In genomic region chr11:64789331-64790204, GRCh38 we compare ENCODE assay signal across 1 cellular context.
TF ChIP-seq lines count a peak whose summit lies in the region.

No MANE protein-coding gene starts in this region.

TF ChIP-seq in H1, 55 proteins besides CTCF, POLR2A, EP300 and RAD21:
- TF ChIP-seq SIX5 (IDR thresholded peaks at IDR 0.05; ENCODE audit: low read depth, low read length), result no peak
- no peak for TF ChIP-seq FOSL1 (IDR thresholded peaks at IDR 0.05; ENCODE audit: insufficient read depth, low read depth, low read length)
- no peak for TF ChIP-seq SAP30 (IDR thresholded peaks at IDR 0.05; ENCODE audit: insufficient read depth, insufficient replicate concordance, low read length)
- no peak for TF ChIP-seq SP2 (IDR thresholded peaks at IDR 0.05; ENCODE audit: low read length)
- no peak for TF ChIP-seq BACH1 (IDR thresholded peaks at IDR 0.05; ENCODE audit: low read length)
- TF ChIP-seq HDAC6 (IDR thresholded peaks at IDR 0.05; ENCODE audit: low read depth, low read length), result no peak
- TF ChIP-seq JUND (IDR thresholded peaks at IDR 0.05; ENCODE audit: low read length), result no peak
- TF ChIP-seq ATF2 (IDR thresholded peaks at IDR 0.05; ENCODE audit: low read length), result no peak
